In genomic region chr2:215380699-215381098, GRCh38 we compare ENCODE assay signal across 27 cellular contexts.
"Had no signal": no experiment of that assay in that cellular context is flagged by ENCODE, and none has a peak within 500 bp of the region (broad histone marks: within the 10 kb centered on the region; RNA-seq: fewer than 3 reads in every experiment).

No MANE protein-coding gene starts in this region.

- H3K9me3 ChIP-seq: adrenal gland, MG63 had no signal

- FAIRE-seq: bronchial epithelial cell had no signal

- H3K4me1 ChIP-seq: adrenal gland had no signal

- H3K4me3 ChIP-seq: adrenal gland, MG63, PC-9 had no signal

- H3K4me1 Mint-ChIP-seq: activated naive CD8-positive, alpha-beta T cell treated with anti-CD3 and anti-CD28 coated beads, Interleukin-2, amount 10 ng/mL, durations not matched to agents 7 days and 5 days; T-helper 17 cell; WTC11 had no signal

- H3K4me3 Mint-ChIP-seq: activated CD8-positive, alpha-beta T cell treated with anti-CD3 and anti-CD28 coated beads, Interleukin-2, amount 10 ng/mL, durations not matched to agents 7 days and 5 days; activated naive CD8-positive, alpha-beta T cell treated with anti-CD3 and anti-CD28 coated beads, Interleukin-2, amount 10 ng/mL, durations not matched to agents 7 days and 5 days; T-helper 17 cell; WTC11 had no signal

- H2AFZ ChIP-seq: PC-9 had no signal

- H3K27me3 Mint-ChIP-seq: activated naive CD8-positive, alpha-beta T cell treated with anti-CD3 and anti-CD28 coated beads, Interleukin-2, amount 10 ng/mL, durations not matched to agents 7 days and 5 days; T-helper 17 cell had no signal

- H3K9me3 Mint-ChIP-seq: activated naive CD8-positive, alpha-beta T cell treated with anti-CD3 and anti-CD28 coated beads, Interleukin-2, amount 10 ng/mL, durations not matched to agents 7 days and 5 days; WTC11 had no signal

- H3K27me3 ChIP-seq: adrenal gland, MG63 had no signal

- ATAC-seq: activated CD8-positive, alpha-beta T cell treated with anti-CD3 and anti-CD28 coated beads, Interleukin-2, amount 10 ng/mL, durations not matched to agents 7 days and 5 days; T-helper 17 cell; WTC11 had no signal

- H3K4me2 ChIP-seq: PC-9 had no signal

- H3K27ac ChIP-seq: adrenal gland, PC-9 had no signal

- DNase-seq: activated CD4-positive, alpha-beta T cell treated with anti-CD3 and anti-CD28 coated beads for 48 hours; activated CD4-positive, alpha-beta T cell treated with anti-CD3 and anti-CD28 coated beads, Interleukin-2, amount 50 U/mL, for 4 hours; activated CD4-positive, CD25-positive, alpha-beta regulatory T cell treated with anti-CD3 and anti-CD28 coated beads, Interleukin-2, amount 50 U/mL, for 72 hours; activated CD8-positive, alpha-beta memory T cell treated with anti-CD3 and anti-CD28 coated beads, Interleukin-2, amount 50 U/mL, for 48 hours; activated CD8-positive, alpha-beta T cell treated with anti-CD3 and anti-CD28 coated beads, Interleukin-2, amount 10 ng/mL, durations not matched to agents 7 days and 5 days; activated naive CD4-positive, alpha-beta T cell treated with anti-CD3 and anti-CD28 coated beads, Interleukin-2, amount 50 U/mL, for 16 hours; activated naive CD8-positive, alpha-beta T cell treated with anti-CD3 and anti-CD28 coated beads, Interleukin-2, amount 10 ng/mL, durations not matched to agents 7 days and 5 days; activated T-cell treated with anti-CD3 and anti-CD28 coated beads, Interleukin-2, amount 50 U/mL, for 1 hour; adrenal gland; anterior cingulate cortex; MG63; MV-4-11; NCI-H1092 treated with DMSO at 0.1 percent for 48 hours; NCI-H1417 treated with DMSO at 0.1 percent for 48 hours; NCI-H1694; NCI-H2029; NCI-H2107; NCI-H2171 treated with DMSO at 0.1 percent for 48 hours; NCI-H345; NCI-H510A; NCI-H69; PC-9; SIG-M5; T-helper 17 cell; T-helper 9 cell had no signal

- H3K27ac Mint-ChIP-seq: activated CD8-positive, alpha-beta T cell treated with anti-CD3 and anti-CD28 coated beads, Interleukin-2, amount 10 ng/mL, durations not matched to agents 7 days and 5 days; activated naive CD8-positive, alpha-beta T cell treated with anti-CD3 and anti-CD28 coated beads, Interleukin-2, amount 10 ng/mL, durations not matched to agents 7 days and 5 days; T-helper 17 cell; WTC11 had no signal
